Comparison of ENCODE assay signal across 8 cellular contexts in the genomic region with DNA sequence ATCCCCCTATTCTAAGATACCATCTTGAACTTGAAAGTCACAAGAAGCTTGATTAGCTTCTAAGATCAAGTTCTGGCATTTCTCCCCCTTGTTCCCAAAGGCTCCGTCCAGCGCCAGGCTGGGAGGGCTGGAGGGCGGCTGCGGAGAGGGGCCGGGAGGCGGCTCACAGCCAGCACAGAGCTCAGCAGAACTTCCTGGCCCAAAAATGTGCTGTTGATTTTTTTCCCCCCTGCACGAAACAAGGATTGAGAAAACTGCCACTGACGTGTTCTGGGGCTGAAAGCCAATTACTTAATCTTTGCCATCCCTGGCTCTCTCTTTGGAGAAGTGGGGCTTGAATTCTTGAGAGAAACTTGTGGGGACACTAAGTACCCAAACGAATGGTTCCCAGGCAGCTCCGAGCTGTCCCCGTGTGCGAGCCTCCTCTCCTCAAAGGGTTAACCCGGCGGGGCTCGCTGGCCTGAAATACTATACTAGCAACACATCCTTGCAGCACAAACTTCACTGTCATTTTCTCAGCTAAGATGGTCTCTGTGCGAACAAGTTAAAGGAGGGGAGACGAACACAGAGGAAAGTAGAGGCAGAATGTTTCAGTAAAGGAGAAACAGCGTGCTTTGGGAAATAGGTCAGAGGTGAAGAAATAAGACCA. TPM values are rescaled to one million over a fixed set of nuclear protein-coding genes. Genes with fewer than 3 reads are reported as not detected.
DNase-seq lines count a peak whose midpoint lies in the region; ATAC-seq, FAIRE-seq and TF ChIP-seq lines count a peak whose summit lies in the region.

No MANE protein-coding gene starts in this region.

- no peak for TF ChIP-seq EP300 in neural cell (conservative IDR thresholded peaks at IDR 0.05; ENCODE audit: poor library complexity, severe bottlenecking)

- H3K27ac ChIP-seq in foreskin keratinocyte (peak overlapping the region; percentile 94), neural cell (ENCODE audit: low read length) (no peak overlapping the region)

- H3K4me1 Mint-ChIP-seq in activated T-helper 2 cell treated with anti-CD3 and anti-CD28 coated beads, Interferon-gamma antibody, Interleukin-2, Interleukin-4, amounts not matched to agents 10 μg/mL and 5 μg/mL and 100 μg/mL, durations not matched to agents 14 hours and 24 hours and 36 hours (ENCODE audit: low read depth): peaks cover 49% of the 10 kb centered on the region

- peak overlapping the region; percentile 90 for H3K4me3 Mint-ChIP-seq in activated T-helper 2 cell treated with anti-CD3 and anti-CD28 coated beads, Interferon-gamma antibody, Interleukin-2, Interleukin-4, amounts not matched to agents 10 μg/mL and 5 μg/mL and 100 μg/mL, durations not matched to agents 14 hours and 24 hours and 36 hours (ENCODE audit: low read depth)

- H3K36me3 Mint-ChIP-seq in activated T-helper 2 cell treated with anti-CD3 and anti-CD28 coated beads, Interferon-gamma antibody, Interleukin-2, Interleukin-4, amounts not matched to agents 10 μg/mL and 5 μg/mL and 100 μg/mL, durations not matched to agents 14 hours and 24 hours and 36 hours (ENCODE audit: low read depth): peaks cover 7% of the 10 kb centered on the region

- H3K9ac ChIP-seq in neural cell (ENCODE audit: low read length): no peak overlapping the region

- no peaks in the 10 kb centered on the region for H3K79me2 ChIP-seq in neural cell (replicated peaks; ENCODE audit: insufficient read depth, low read length)

- H2AFZ ChIP-seq in neural cell (ENCODE audit: low read depth, low read length): no peak overlapping the region

- peak overlapping the region; percentile 98 for H3K27ac Mint-ChIP-seq in activated T-helper 2 cell treated with anti-CD3 and anti-CD28 coated beads, Interferon-gamma antibody, Interleukin-2, Interleukin-4, amounts not matched to agents 10 μg/mL and 5 μg/mL and 100 μg/mL, durations not matched to agents 14 hours and 24 hours and 36 hours

- no peaks in the 10 kb centered on the region for H3K9me3 Mint-ChIP-seq in activated T-helper 2 cell treated with anti-CD3 and anti-CD28 coated beads, Interferon-gamma antibody, Interleukin-2, Interleukin-4, amounts not matched to agents 10 μg/mL and 5 μg/mL and 100 μg/mL, durations not matched to agents 14 hours and 24 hours and 36 hours

- no peaks in the 10 kb centered on the region for H3F3A ChIP-seq in neural cell (ENCODE audit: insufficient read depth, low read length, poor library complexity, severe bottlenecking)

- TF ChIP-seq CTCF in NB4 (IDR thresholded peaks at IDR 0.05; ENCODE audit: low read depth, low read length): no peak
- TF ChIP-seq CTCF in foreskin keratinocyte (conservative IDR thresholded peaks at IDR 0.05): no peak
- TF ChIP-seq CTCF in neural cell (IDR thresholded peaks at IDR 0.05; ENCODE audit: poor library complexity, severe bottlenecking): no peak

- H3K9me3 ChIP-seq in neural cell (ENCODE audit: low read length): no peaks in the 10 kb centered on the region

- no peak for TF ChIP-seq RAD21 in neural cell (conservative IDR thresholded peaks at IDR 0.05)

- DNase-seq in NCI-H2171 treated with DMSO at 0.1 percent for 48 hours (lab: John Stamatoyannopoulos, UW): peak; percentile 50
- no peak for DNase-seq in NCI-H2171 (lab: John Stamatoyannopoulos, UW)
- DNase-seq in NB4 (ENCODE audit: low read depth): peak; percentile 72
- peak; percentile 15 for DNase-seq in activated T-helper 2 cell treated with anti-CD3 and anti-CD28 coated beads, Interferon-gamma antibody, Interleukin-2, Interleukin-4, amounts not matched to agents 10 μg/mL and 5 μg/mL and 100 μg/mL, durations not matched to agents 14 hours and 24 hours and 36 hours (ENCODE audit: low spot score)
- no peak for DNase-seq in foreskin keratinocyte
- peak; percentile 28 for DNase-seq in urothelium cell line (ENCODE audit: low spot score)

- no peaks in the 10 kb centered on the region for H3K27me3 Mint-ChIP-seq in activated T-helper 2 cell treated with anti-CD3 and anti-CD28 coated beads, Interferon-gamma antibody, Interleukin-2, Interleukin-4, amounts not matched to agents 10 μg/mL and 5 μg/mL and 100 μg/mL, durations not matched to agents 14 hours and 24 hours and 36 hours (ENCODE audit: low read depth)

- peaks cover 24% of the 10 kb centered on the region for H3K4me1 ChIP-seq in foreskin keratinocyte

- no peak overlapping the region for H3K4me2 ChIP-seq in neural cell (ENCODE audit: low read length)

- H3K4me3 ChIP-seq in NB4 (ENCODE audit: low read depth, low read length) (peak overlapping the region; percentile 77), neural cell (ENCODE audit: low read length) (peak overlapping the region; percentile 48)

- ATAC-seq in HG02571 (IDR thresholded peaks at IDR 0.05; ENCODE audit: unreplicated experiment): peak; percentile 40
- ATAC-seq in foreskin keratinocyte: peak; percentile 14

- H3K27me3 ChIP-seq in foreskin keratinocyte (no peaks in the 10 kb centered on the region), neural cell (ENCODE audit: insufficient read depth, low read depth, low read length) (peaks cover 8% of the 10 kb centered on the region)

- H3K36me3 ChIP-seq in neural cell (ENCODE audit: insufficient read depth, low read length): no peaks in the 10 kb centered on the region

- intact Hi-C loops in activated T-helper 2 cell treated with anti-CD3 and anti-CD28 coated beads, Interferon-gamma antibody, Interleukin-2, Interleukin-4, amounts not matched to agents 10 μg/mL and 5 μg/mL and 100 μg/mL, durations not matched to agents 14 hours and 24 hours and 36 hours (cut with micrococcal nuclease): loop anchor here (1.0 to 5.0 kb wide), 6 partner anchors 43 to 438 kb away; a partner anchor contains a TSS

- TF ChIP-seq POLR2A in NB4 (IDR thresholded peaks at IDR 0.05; ENCODE audit: extremely low read depth, insufficient read length): peak; percentile 6

- no peaks in the 10 kb centered on the region for H3K9me2 ChIP-seq in neural cell (ENCODE audit: insufficient read depth, low read length)

- H4K20me1 ChIP-seq in neural cell (ENCODE audit: insufficient read depth): no peaks in the 10 kb centered on the region

- no peak for FAIRE-seq in urothelium cell line (lab: Jason Lieb, UNC)

TF ChIP-seq in neural cell, 6 proteins besides CTCF, POLR2A, EP300 and RAD21:
- TF ChIP-seq POLR2AphosphoS5 (IDR thresholded peaks at IDR 0.05) (no peak), MXI1 (conservative IDR thresholded peaks at IDR 0.05; ENCODE audit: poor library complexity, severe bottlenecking) (no peak), TAF1 (IDR thresholded peaks at IDR 0.05; ENCODE audit: low read depth) (no peak), REST (IDR thresholded peaks at IDR 0.05; ENCODE audit: borderline replicate concordance) (no peak), SMC3 (conservative IDR thresholded peaks at IDR 0.05; ENCODE audit: poor library complexity) (no peak), EZH2 (IDR thresholded peaks at IDR 0.05; ENCODE audit: borderline replicate concordance, insufficient read depth, low read length, poor library complexity, severe bottlenecking) (no peak)

RNA-seq across cellular contexts. Expression of gene TRAF3IP2, which starts 0.5 kb away (rescaled TPM):
- total RNA-seq in activated T-helper 2 cell treated with anti-CD3 and anti-CD28 coated beads, Interferon-gamma antibody, Interleukin-2, Interleukin-4, amounts not matched to agents 10 μg/mL and 5 μg/mL and 100 μg/mL, durations not matched to agents 14 hours and 24 hours and 36 hours: 20.9 and 22.5 TPM in 2 replicates
- 85.1 and 98.9 TPM in 2 replicates for total RNA-seq in foreskin keratinocyte
- polyA plus RNA-seq in foreskin keratinocyte (73.2 and 77.9 TPM in 2 replicates), neural cell (2.0 and 17.0 TPM in 2 replicates)
- 0.97 and 1.2 TPM in 2 replicates for polyA minus RNA-seq in neural cell

Comparison
In these comparisons a context has a peak if more than half of its experiments do, and no peak if none do; other contexts are left out.
1. DNase-seq: peak in NCI-H2171 treated with DMSO at 0.1 percent for 48 hours (single experiment), NB4 (single experiment), activated T-helper 2 cell treated with anti-CD3 and anti-CD28 coated beads, Interferon-gamma antibody, Interleukin-2, Interleukin-4, amounts not matched to agents 10 μg/mL and 5 μg/mL and 100 μg/mL, durations not matched to agents 14 hours and 24 hours and 36 hours (single experiment) and urothelium cell line (single experiment); none in NCI-H2171 (single experiment) and foreskin keratinocyte (0 of 2).